In genomic region chr17:17818088-17818526, GRCh38 we compare ENCODE assay signal across 9 cellular contexts. TPM values are rescaled to one million over a fixed set of nuclear protein-coding genes. Genes with fewer than 3 reads are reported as not detected.
DNase-seq lines count a peak whose midpoint lies in the region; TF ChIP-seq lines count a peak whose summit lies in the region.
"Had no signal": no experiment of that assay in that cellular context is flagged by ENCODE, and none has a peak within 500 bp of the region (broad histone marks: within the 10 kb centered on the region; RNA-seq: fewer than 3 reads in every experiment).

No MANE protein-coding gene starts in this region.

- H3K27me3 ChIP-seq in endodermal cell (ENCODE audit: control insufficient read depth, insufficient read depth, low read length, poor library complexity, severe bottlenecking) (no peaks in the 10 kb centered on the region), subcutaneous abdominal adipose tissue (ENCODE audit: control insufficient read depth in 5 of 5, insufficient read depth in 4 of 5, low read length in 5 of 5) (no peaks in the 10 kb centered on the region)
- no peaks in the 10 kb centered on the region for H3K27me3 ChIP-seq in effector memory CD4-positive, alpha-beta T cell (replicated peaks; ENCODE audit: control insufficient read depth, insufficient read depth, low read length, poor library complexity, severe bottlenecking)

- H3K4me3 ChIP-seq in NB4 (ENCODE audit: low read depth, low read length): no peak overlapping the region
- H3K4me3 ChIP-seq in endodermal cell (ENCODE audit: low read length): no peak overlapping the region
- no peak overlapping the region for H3K4me3 ChIP-seq in subcutaneous abdominal adipose tissue (ENCODE audit: low read depth in 1 of 5, low read length in 5 of 5)
- H3K4me3 ChIP-seq in effector memory CD4-positive, alpha-beta T cell (ENCODE audit: insufficient read depth, low read depth, low read length, poor library complexity, severe bottlenecking): no peak overlapping the region

- no peaks in the 10 kb centered on the region for H3K27me3 Mint-ChIP-seq in endodermal cell (ENCODE audit: insufficient read depth)

- no peak for TF ChIP-seq POLR2A in NB4 (IDR thresholded peaks at IDR 0.05; ENCODE audit: extremely low read depth, insufficient read length)

- H3K36me3 ChIP-seq in endodermal cell (ENCODE audit: control insufficient read depth, insufficient read depth, low read length) (peaks cover 35% of the 10 kb centered on the region), subcutaneous abdominal adipose tissue (ENCODE audit: control insufficient read depth in 5 of 5, insufficient read depth in 5 of 5, low read length in 5 of 5) (peaks cover 0 to 73% (median 65%) of the 10 kb centered on the region in 5 donors)
- H3K36me3 ChIP-seq in effector memory CD4-positive, alpha-beta T cell (ENCODE audit: control insufficient read depth, insufficient read depth, low read length): peaks cover 37% of the 10 kb centered on the region

- no peak overlapping the region for H3K27ac ChIP-seq in endodermal cell (ENCODE audit: low read depth, low read length)
- H3K27ac ChIP-seq in subcutaneous abdominal adipose tissue (ENCODE audit: low read depth, low read length): peak overlapping the region; percentile 81
- H3K27ac ChIP-seq in effector memory CD4-positive, alpha-beta T cell (ENCODE audit: insufficient read depth, low read length, poor library complexity, severe bottlenecking): no peak overlapping the region

- WGBS in endodermal cell (ENCODE audit: insufficient coverage in 1 of 2, insufficient read length in 1 of 2), 2 experiments: 83 to 87% methylated on average over 7 to 10 of the region's 10 CpGs

- H3K4me3 Mint-ChIP-seq in endodermal cell: no peak overlapping the region

- H3K9me3 ChIP-seq in endodermal cell (ENCODE audit: control insufficient read depth, low read length) (no peaks in the 10 kb centered on the region), subcutaneous abdominal adipose tissue (ENCODE audit: control insufficient read depth in 5 of 5, low read length in 5 of 5) (no peaks in the 10 kb centered on the region)
- H3K9me3 ChIP-seq in effector memory CD4-positive, alpha-beta T cell (ENCODE audit: control insufficient read depth, low read length): no peaks in the 10 kb centered on the region

- H3K9ac ChIP-seq in endodermal cell (ENCODE audit: extremely low read depth, low read length, poor library complexity, severe bottlenecking) (no peak overlapping the region), subcutaneous abdominal adipose tissue (ENCODE audit: low read length in 5 of 5) (no peak overlapping the region)

- H3K27ac Mint-ChIP-seq in endodermal cell: no peak overlapping the region

- TF ChIP-seq CTCF in NB4 (IDR thresholded peaks at IDR 0.05; ENCODE audit: low read depth, low read length): no peak
- TF ChIP-seq CTCF in endodermal cell (conservative IDR thresholded peaks at IDR 0.05): no peak

- no peaks in the 10 kb centered on the region for H3K9me3 Mint-ChIP-seq in endodermal cell

- H3K4me1 Mint-ChIP-seq in endodermal cell: no peaks in the 10 kb centered on the region

- H3K4me1 ChIP-seq in endodermal cell (ENCODE audit: control insufficient read depth, insufficient read depth, low read length): peaks cover 5% of the 10 kb centered on the region
- H3K4me1 ChIP-seq in subcutaneous abdominal adipose tissue (ENCODE audit: control insufficient read depth in 5 of 5, insufficient read depth in 5 of 5, low read length in 5 of 5): peaks cover 8 to 93% (median 65%) of the 10 kb centered on the region in 5 donors
- H3K4me1 ChIP-seq in effector memory CD4-positive, alpha-beta T cell (ENCODE audit: control insufficient read depth, insufficient read depth, low read length, poor library complexity, severe bottlenecking): peaks cover 29% of the 10 kb centered on the region

- peaks cover 43% of the 10 kb centered on the region for H3K36me3 Mint-ChIP-seq in endodermal cell (ENCODE audit: low read depth)

- DNase-seq in NCI-H748 (lab: John Stamatoyannopoulos, UW; ENCODE audit: unreplicated experiment) (peak; percentile 40), NCI-H748 treated with DMSO at 0.1 percent for 48 hours (lab: John Stamatoyannopoulos, UW) (no peak), NB4 (ENCODE audit: low read depth) (peak; percentile 69), endodermal cell (peak; percentile 81), NCI-H146 treated with DMSO at 0.1 percent for 48 hours (lab: John Stamatoyannopoulos, UW; ENCODE audit: unreplicated experiment) (no peak), ureter (ENCODE audit: low spot score) (no peak)
- no peak for DNase-seq in effector memory CD4-positive, alpha-beta T cell
- DNase-seq: NCI-H1694 had no signal

RNA-seq across cellular contexts. Expression of gene SREBF1, which starts 18.7 kb away (rescaled TPM):
- 10 to 100 TPM; 39.0 to 58.2 TPM for total RNA-seq in endodermal cell
- polyA plus RNA-seq in endodermal cell (2013, experiment 1 of 2): 69.1 TPM
- 66.7 TPM for polyA plus RNA-seq in endodermal cell (2013, experiment 2 of 2)
- 127 TPM for total RNA-seq in ureter

Comparison
In these comparisons a context has a peak if more than half of its experiments do, and no peak if none do; other contexts are left out.
1. DNase-seq: peak in NCI-H748 (single experiment), NB4 (single experiment) and endodermal cell (single experiment); none in NCI-H748 treated with DMSO at 0.1 percent for 48 hours (single experiment), NCI-H146 treated with DMSO at 0.1 percent for 48 hours (single experiment), effector memory CD4-positive, alpha-beta T cell (0 of 3) and ureter (single experiment).